In the genomic region with DNA sequence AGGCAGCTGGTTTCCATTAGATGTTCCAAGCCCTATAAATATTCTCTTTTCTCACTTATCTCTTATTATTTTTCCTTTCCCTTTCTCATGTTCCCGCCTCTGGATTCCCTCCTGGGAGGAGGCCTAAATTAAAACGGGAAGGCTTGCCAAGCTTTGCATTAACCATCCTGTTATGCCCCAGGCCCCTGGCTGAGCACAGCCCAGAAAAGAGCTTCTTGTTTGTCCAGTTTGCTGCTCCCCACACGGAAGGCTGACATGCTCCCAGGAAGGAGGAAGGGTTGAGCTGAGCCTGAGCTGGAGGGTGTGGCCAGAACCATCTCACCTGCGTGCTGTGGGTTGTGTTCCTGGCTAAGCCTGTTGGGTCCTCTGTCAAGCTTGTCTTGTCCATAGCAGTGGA, we compare ENCODE assay signal across 10 cellular contexts.
DNase-seq lines count a peak whose midpoint lies in the region; ATAC-seq, FAIRE-seq and TF ChIP-seq lines count a peak whose summit lies in the region.
"Had no signal": no experiment of that assay in that cellular context is flagged by ENCODE, and none has a peak within 500 bp of the region (broad histone marks: within the 10 kb centered on the region; RNA-seq: fewer than 3 reads in every experiment).

No MANE protein-coding gene starts in this region.

- DNase-seq in MG63 (peak; percentile 9), SJCRH30 (peak; percentile 7 to 44), kidney (peak; percentile 62), NCI-H524 treated with DMSO at 0.1 percent for 48 hours (lab: John Stamatoyannopoulos, UW) (no peak), NCI-H1105 (lab: John Stamatoyannopoulos, UW) (no peak)
- DNase-seq: activated CD8-positive, alpha-beta T cell treated with anti-CD3 and anti-CD28 coated beads, Interleukin-2, amount 10 ng/mL, durations not matched to agents 7 days and 5 days; small intestine had no signal

- H3K27ac ChIP-seq in SJCRH30 (no peak overlapping the region), kidney (ENCODE audit: low read depth in 2 of 2, low read length in 2 of 2) (no peak overlapping the region), thymus (ENCODE audit: low read depth) (peak overlapping the region; percentile 37)

- H3K27me3 ChIP-seq in MG63 = peaks cover 3% of the 10 kb centered on the region; the same call in 1 of the 2 replicates
- no peaks in the 10 kb centered on the region for H3K27me3 ChIP-seq in SJCRH30
- H3K27me3 ChIP-seq in thymus (ENCODE audit: control insufficient read depth, insufficient read depth) = no peaks in the 10 kb centered on the region

- WGBS in thymus = 90% methylated on average over 4 of the region's 4 CpGs

- no peak overlapping the region for H3K4me3 ChIP-seq in MG63
- no peak overlapping the region for H3K4me3 ChIP-seq in SJCRH30
- no peak overlapping the region for H3K4me3 ChIP-seq in kidney (ENCODE audit: low read length in 2 of 2)
- no peak overlapping the region for H3K4me3 ChIP-seq in thymus (ENCODE audit: low read length)

- H3K36me3 ChIP-seq in MG63 = no peaks in the 10 kb centered on the region
- no peaks in the 10 kb centered on the region for H3K36me3 ChIP-seq in SJCRH30
- H3K36me3 ChIP-seq in kidney (ENCODE audit: control insufficient read depth in 1 of 2, insufficient read depth in 2 of 2, low read length in 2 of 2) = no peaks in the 10 kb centered on the region
- H3K36me3 ChIP-seq in thymus (ENCODE audit: control insufficient read depth, insufficient read depth) = no peaks in the 10 kb centered on the region

- ATAC-seq in GM21390 (IDR thresholded peaks at IDR 0.05; ENCODE audit: unreplicated experiment) = no peak
- ATAC-seq: activated CD8-positive, alpha-beta T cell treated with anti-CD3 and anti-CD28 coated beads, Interleukin-2, amount 10 ng/mL, durations not matched to agents 7 days and 5 days had no signal

- no peak overlapping the region for H3K9ac ChIP-seq in kidney (ENCODE audit: low read length in 2 of 2)

- no peaks in the 10 kb centered on the region; the same call in 1 of the 2 replicates for H3K4me1 ChIP-seq in SJCRH30
- peaks cover 13% of the 10 kb centered on the region in 2 donors for H3K4me1 ChIP-seq in kidney (ENCODE audit: control insufficient read depth in 1 of 2, insufficient read depth in 1 of 2, low read depth in 1 of 2, low read length in 2 of 2)
- no peaks in the 10 kb centered on the region for H3K4me1 ChIP-seq in thymus (ENCODE audit: control insufficient read depth, insufficient read depth, low read length)

- FAIRE-seq in kidney (lab: Jason Lieb, UNC) = no peak
- FAIRE-seq: H54, small intestine had no signal

- intact Hi-C loops in kidney (cut with DNase I) = no loop called here

- no peak for TF ChIP-seq CTCF in kidney (IDR thresholded peaks at IDR 0.05; ENCODE audit: borderline replicate concordance, extremely low read depth, insufficient read depth)

- no peaks in the 10 kb centered on the region for H3K9me3 ChIP-seq in MG63
- H3K9me3 ChIP-seq in SJCRH30 (replicated peaks) = no peaks in the 10 kb centered on the region
- no peaks in the 10 kb centered on the region for H3K9me3 ChIP-seq in kidney (ENCODE audit: control insufficient read depth in 1 of 2, low read length in 2 of 2)
- no peaks in the 10 kb centered on the region for H3K9me3 ChIP-seq in thymus (ENCODE audit: control insufficient read depth)

Comparison
In these comparisons a context has a peak if more than half of its experiments do, and no peak if none do; other contexts are left out.
1. DNase-seq: peak in MG63 (single experiment), SJCRH30 (2 of 2) and kidney (single experiment); none in NCI-H524 treated with DMSO at 0.1 percent for 48 hours (single experiment) and NCI-H1105 (single experiment).